Comparison of ENCODE assay signal across 8 cellular contexts in genomic region chr1:234963180-234963903, GRCh38.
DNase-seq lines count a peak whose midpoint lies in the region; ATAC-seq and TF ChIP-seq lines count a peak whose summit lies in the region.

No MANE protein-coding gene starts in this region.

- CTCF ChIA-PET in activated CD4-positive, alpha-beta memory T cell treated with anti-CD3 and anti-CD28 coated beads, Interleukin-2, amount 10 ng/mL, durations not matched to agents 7 days and 5 days (lab: Charles Lee), result interaction anchor here (0.9 to 1.7 kb wide), 6 partner anchors 11 to 365 kb away, joined by 3 to 5 read pairs (median 4); no protein-coding TSS in a partner anchor

- POLR2A ChIA-PET in activated CD4-positive, alpha-beta memory T cell treated with anti-CD3 and anti-CD28 coated beads, Interleukin-2, amount 10 ng/mL, durations not matched to agents 7 days and 5 days (lab: Charles Lee), result interaction anchor here (0.6 to 5.3 kb wide), 21 partner anchors 8 to 542 kb away, joined by 3 to 50 read pairs (median 5); partner anchors contain the start of gene IRF2BP2
- POLR2A ChIA-PET in naive thymus-derived CD8-positive, alpha-beta T cell (lab: Charles Lee), result interaction anchor here (0.8 to 2.0 kb wide), 9 partner anchors 9 to 372 kb away, joined by 3 to 6 read pairs (median 4); no protein-coding TSS in a partner anchor

- H3K4me3 ChIP-seq in HFF-Myc (replicated peaks; ENCODE audit: low read depth, low read length), result no peak overlapping the region

- H3K9me3 Mint-ChIP-seq in activated CD4-positive, alpha-beta memory T cell treated with anti-CD3 and anti-CD28 coated beads, Interleukin-2, amount 10 ng/mL, durations not matched to agents 7 days and 5 days, result no peaks in the 10 kb centered on the region
- H3K9me3 Mint-ChIP-seq in effector memory CD8-positive, alpha-beta T cell, result no peaks in the 10 kb centered on the region
- no peaks in the 10 kb centered on the region for H3K9me3 Mint-ChIP-seq in naive thymus-derived CD8-positive, alpha-beta T cell
- no peaks in the 10 kb centered on the region for H3K9me3 Mint-ChIP-seq in stimulated activated naive CD8-positive, alpha-beta T cell treated with anti-CD3 and anti-CD28 coated beads, Interleukin-15, amount 100 ng/mL, for 72 hours

- DNase-seq in GF-D8 (lab: John Stamatoyannopoulos, UW) (peak; percentile 100), HFF-Myc (ENCODE audit: extremely low read depth, low read depth) (peak; percentile 72), NAMALWA (ENCODE audit: low spot score) (peak; percentile 94), NCI-H1417 treated with DMSO at 0.1 percent for 48 hours (lab: John Stamatoyannopoulos, UW) (no peak)
- peak; percentile 92 for DNase-seq in activated CD4-positive, alpha-beta memory T cell treated with anti-CD3 and anti-CD28 coated beads, Interleukin-2, amount 10 ng/mL, durations not matched to agents 7 days and 5 days
- DNase-seq in effector memory CD8-positive, alpha-beta T cell, result peak; percentile 79 to 80 (median 79)
- peak; percentile 54 to 90 (median 82) for DNase-seq in naive thymus-derived CD8-positive, alpha-beta T cell
- peak; percentile 83 to 95 for DNase-seq in stimulated activated naive CD8-positive, alpha-beta T cell treated with anti-CD3 and anti-CD28 coated beads, Interleukin-15, amount 100 ng/mL, for 72 hours

- TF ChIP-seq CTCF in HFF-Myc (IDR thresholded peaks at IDR 0.05; ENCODE audit: low read depth, low read length, missing control alignments), result no peak

- ATAC-seq in effector memory CD8-positive, alpha-beta T cell (replicated peaks), result peak; percentile 94
- ATAC-seq in naive thymus-derived CD8-positive, alpha-beta T cell, result peak; percentile 91 to 94
- peak; percentile 89 for ATAC-seq in stimulated activated naive CD8-positive, alpha-beta T cell treated with anti-CD3 and anti-CD28 coated beads, Interleukin-15, amount 100 ng/mL, for 72 hours

- H3K4me1 Mint-ChIP-seq in activated CD4-positive, alpha-beta memory T cell treated with anti-CD3 and anti-CD28 coated beads, Interleukin-2, amount 10 ng/mL, durations not matched to agents 7 days and 5 days, result peaks cover 65% of the 10 kb centered on the region
- H3K4me1 Mint-ChIP-seq in effector memory CD8-positive, alpha-beta T cell (ENCODE audit: low read depth in 2 of 2), result peaks cover 43 to 53% of the 10 kb centered on the region in 2 donors
- H3K4me1 Mint-ChIP-seq in naive thymus-derived CD8-positive, alpha-beta T cell, result peaks cover 44 to 71% (median 68%) of the 10 kb centered on the region in 4 donors
- peaks cover 83% of the 10 kb centered on the region for H3K4me1 Mint-ChIP-seq in stimulated activated naive CD8-positive, alpha-beta T cell treated with anti-CD3 and anti-CD28 coated beads, Interleukin-15, amount 100 ng/mL, for 72 hours

- H3K4me3 Mint-ChIP-seq in activated CD4-positive, alpha-beta memory T cell treated with anti-CD3 and anti-CD28 coated beads, Interleukin-2, amount 10 ng/mL, durations not matched to agents 7 days and 5 days, result peak overlapping the region; percentile 38
- H3K4me3 Mint-ChIP-seq in effector memory CD8-positive, alpha-beta T cell, result peak overlapping the region; percentile 66 to 72
- H3K4me3 Mint-ChIP-seq in naive thymus-derived CD8-positive, alpha-beta T cell, result peak overlapping the region; percentile 67 to 87 (median 78)
- H3K4me3 Mint-ChIP-seq in stimulated activated naive CD8-positive, alpha-beta T cell treated with anti-CD3 and anti-CD28 coated beads, Interleukin-15, amount 100 ng/mL, for 72 hours, result peak overlapping the region; percentile 40 to 73

- H3K27ac Mint-ChIP-seq in activated CD4-positive, alpha-beta memory T cell treated with anti-CD3 and anti-CD28 coated beads, Interleukin-2, amount 10 ng/mL, durations not matched to agents 7 days and 5 days, result peak overlapping the region; percentile 89
- peak overlapping the region; percentile 91 to 95 for H3K27ac Mint-ChIP-seq in effector memory CD8-positive, alpha-beta T cell
- H3K27ac Mint-ChIP-seq in naive thymus-derived CD8-positive, alpha-beta T cell, result peak overlapping the region; percentile 86 to 97 (median 94)
- peak overlapping the region; percentile 94 to 98 for H3K27ac Mint-ChIP-seq in stimulated activated naive CD8-positive, alpha-beta T cell treated with anti-CD3 and anti-CD28 coated beads, Interleukin-15, amount 100 ng/mL, for 72 hours

- peaks cover 4% of the 10 kb centered on the region for H3K36me3 Mint-ChIP-seq in activated CD4-positive, alpha-beta memory T cell treated with anti-CD3 and anti-CD28 coated beads, Interleukin-2, amount 10 ng/mL, durations not matched to agents 7 days and 5 days (ENCODE audit: low read depth)
- H3K36me3 Mint-ChIP-seq in effector memory CD8-positive, alpha-beta T cell (ENCODE audit: insufficient read depth), result peaks cover 11% of the 10 kb centered on the region
- H3K36me3 Mint-ChIP-seq in naive thymus-derived CD8-positive, alpha-beta T cell, result no peaks in the 10 kb centered on the region

- H3K27me3 Mint-ChIP-seq in activated CD4-positive, alpha-beta memory T cell treated with anti-CD3 and anti-CD28 coated beads, Interleukin-2, amount 10 ng/mL, durations not matched to agents 7 days and 5 days, result no peaks in the 10 kb centered on the region
- no peaks in the 10 kb centered on the region for H3K27me3 Mint-ChIP-seq in effector memory CD8-positive, alpha-beta T cell
- H3K27me3 Mint-ChIP-seq in naive thymus-derived CD8-positive, alpha-beta T cell, result peaks cover 0 to under 1% (median 0%) of the 10 kb centered on the region in 5 donors
- H3K27me3 Mint-ChIP-seq in stimulated activated naive CD8-positive, alpha-beta T cell treated with anti-CD3 and anti-CD28 coated beads, Interleukin-15, amount 100 ng/mL, for 72 hours, result no peaks in the 10 kb centered on the region
